Comparison of ENCODE assay signal across 1 cellular context in genomic region chr20:47150403-47151152, GRCh38.
TF ChIP-seq lines count a peak whose summit lies in the region.

No MANE protein-coding gene starts in this region.

TF ChIP-seq in K562, 482 proteins besides CTCF, POLR2A, EP300 and RAD21 (continued from another document):
- TF ChIP-seq MGA (IDR thresholded peaks at IDR 0.05) (peak; percentile 60), NR2C1 (IDR thresholded peaks at IDR 0.05) (0 out of 2 replicates have a peak, but pooled peaks have one; percentile 31), NR2C1 (tag; IDR thresholded peaks at IDR 0.05) (peak; percentile 37), CREM (IDR thresholded peaks at IDR 0.05; ENCODE audit: low read depth) (peak; percentile 58), TEAD1 (CRISPR knock-in tag; IDR thresholded peaks at IDR 0.05) (peak in 1 of 2 experiments; percentile 95; a peak in 1 of 4 replicates), HSF4 (CRISPR knock-in tag; IDR thresholded peaks at IDR 0.05; ENCODE audit: borderline replicate concordance) (no peak), NFIX (CRISPR knock-in tag; IDR thresholded peaks at IDR 0.05; ENCODE audit: low read depth) (no peak), CC2D1A (IDR thresholded peaks at IDR 0.05) (0 out of 2 replicates have a peak, but pooled peaks have one; percentile 27), ZBTB40 (IDR thresholded peaks at IDR 0.05) (peak; percentile 74), ZBTB40 (CRISPR knock-in tag; IDR thresholded peaks at IDR 0.05) (peak; percentile 69), AFF1 (IDR thresholded peaks at IDR 0.05; ENCODE audit: low read depth in 1 of 2, partially characterized antibody in 2 of 2) (peak in 1 of 2 experiments; percentile 85), MYBL2 (IDR thresholded peaks at IDR 0.05; ENCODE audit: low read depth) (no peak), MYBL2 (CRISPR knock-in tag; IDR thresholded peaks at IDR 0.05; ENCODE audit: borderline replicate concordance) (no peak), BHLHE40 (IDR thresholded peaks at IDR 0.05; ENCODE audit: low read length) (peak; percentile 98), RAD51 (IDR thresholded peaks at IDR 0.05; ENCODE audit: borderline replicate concordance, low read depth) (peak; percentile 91), PTRF (tag; IDR thresholded peaks at IDR 0.05) (no peak), YY1 (IDR thresholded peaks at IDR 0.05; ENCODE audit: borderline replicate concordance in 1 of 3, control insufficient read depth in 1 of 3, extremely low read depth in 1 of 3, insufficient read depth in 3 of 3, insufficient read length in 1 of 3, insufficient replicate concordance in 2 of 3, low read depth in 1 of 3, low read length in 2 of 3) (peak in 1 of 3 experiments; percentile 45)
